In genomic region chr11:96098511-96099241, GRCh38 we compare ENCODE assay signal across 11 cellular contexts.
DNase-seq lines count a peak whose midpoint lies in the region; FAIRE-seq lines count a peak whose summit lies in the region.
"Had no signal": no experiment of that assay in that cellular context is flagged by ENCODE, and none has a peak within 500 bp of the region (broad histone marks: within the 10 kb centered on the region; RNA-seq: fewer than 3 reads in every experiment).

No MANE protein-coding gene starts in this region.

- peak overlapping the region; percentile 17 for H3K27ac Mint-ChIP-seq in activated naive CD4-positive, alpha-beta T cell treated with anti-CD3 and anti-CD28 coated beads, Interleukin-2, amount 50 U/mL, for 24 hours
- no peak overlapping the region for H3K27ac Mint-ChIP-seq in activated CD4-positive, alpha-beta T cell treated with anti-CD3 and anti-CD28 coated beads, Interleukin-2, amount 10 ng/mL, durations not matched to agents 24 days and 14 days

- intact Hi-C loops in activated CD4-positive, alpha-beta T cell treated with anti-CD3 and anti-CD28 coated beads, Interleukin-2, amount 10 ng/mL, durations not matched to agents 24 days and 14 days (cut with micrococcal nuclease): no loop called here

- no peak overlapping the region for H3K4me3 ChIP-seq in mucosa of rectum (ENCODE audit: low read length in 2 of 2)
- H3K4me3 ChIP-seq: right lobe of liver had no signal

- no peaks in the 10 kb centered on the region for H3K36me3 ChIP-seq in mucosa of rectum (ENCODE audit: control insufficient read depth in 2 of 2, insufficient read depth in 2 of 2, low read length in 2 of 2)
- H3K36me3 ChIP-seq: right lobe of liver had no signal

- H3K9me3 ChIP-seq in mucosa of rectum (ENCODE audit: control insufficient read depth in 2 of 2, low read length in 2 of 2): no peaks in the 10 kb centered on the region
- H3K9me3 ChIP-seq: right lobe of liver had no signal

- DNase-seq in activated naive CD4-positive, alpha-beta T cell treated with anti-CD3 and anti-CD28 coated beads, Interleukin-2, amount 50 U/mL, for 16 hours: no peak
- DNase-seq in epithelial cell of prostate (ENCODE audit: low read depth, low spot score) (no peak), urothelium cell line (ENCODE audit: low spot score) (peak; percentile 52), NCI-H146 treated with DMSO at 0.1 percent for 48 hours (lab: John Stamatoyannopoulos, UW; ENCODE audit: unreplicated experiment) (no peak), DMS153 treated with DMSO at 0.1 percent for 48 hours (lab: John Stamatoyannopoulos, UW; ENCODE audit: unreplicated experiment) (no peak)
- DNase-seq in activated CD4-positive, alpha-beta T cell treated with anti-CD3 and anti-CD28 coated beads, Interleukin-2, amount 10 ng/mL, durations not matched to agents 24 days and 14 days: no peak
- DNase-seq: erythroblast, Karpas-422, right lobe of liver had no signal

- H3K9me3 Mint-ChIP-seq in activated naive CD4-positive, alpha-beta T cell treated with anti-CD3 and anti-CD28 coated beads, Interleukin-2, amount 50 U/mL, for 24 hours: no peaks in the 10 kb centered on the region
- peaks cover 6% of the 10 kb centered on the region for H3K9me3 Mint-ChIP-seq in activated CD4-positive, alpha-beta T cell treated with anti-CD3 and anti-CD28 coated beads, Interleukin-2, amount 10 ng/mL, durations not matched to agents 24 days and 14 days

- H3K27me3 Mint-ChIP-seq in activated naive CD4-positive, alpha-beta T cell treated with anti-CD3 and anti-CD28 coated beads, Interleukin-2, amount 50 U/mL, for 24 hours: no peaks in the 10 kb centered on the region
- no peaks in the 10 kb centered on the region for H3K27me3 Mint-ChIP-seq in activated CD4-positive, alpha-beta T cell treated with anti-CD3 and anti-CD28 coated beads, Interleukin-2, amount 10 ng/mL, durations not matched to agents 24 days and 14 days

- H3K4me1 Mint-ChIP-seq in activated naive CD4-positive, alpha-beta T cell treated with anti-CD3 and anti-CD28 coated beads, Interleukin-2, amount 50 U/mL, for 24 hours: peaks cover 74% of the 10 kb centered on the region
- H3K4me1 Mint-ChIP-seq in activated CD4-positive, alpha-beta T cell treated with anti-CD3 and anti-CD28 coated beads, Interleukin-2, amount 10 ng/mL, durations not matched to agents 24 days and 14 days: peaks cover 17% of the 10 kb centered on the region

- no peak overlapping the region for H3K9ac ChIP-seq in mucosa of rectum (ENCODE audit: low read depth in 1 of 2, low read length in 2 of 2)

- peaks cover 8% of the 10 kb centered on the region for H3K36me3 Mint-ChIP-seq in activated naive CD4-positive, alpha-beta T cell treated with anti-CD3 and anti-CD28 coated beads, Interleukin-2, amount 50 U/mL, for 24 hours
- peaks cover 7% of the 10 kb centered on the region for H3K36me3 Mint-ChIP-seq in activated CD4-positive, alpha-beta T cell treated with anti-CD3 and anti-CD28 coated beads, Interleukin-2, amount 10 ng/mL, durations not matched to agents 24 days and 14 days (ENCODE audit: low read depth)

- H3K4me3 Mint-ChIP-seq in activated naive CD4-positive, alpha-beta T cell treated with anti-CD3 and anti-CD28 coated beads, Interleukin-2, amount 50 U/mL, for 24 hours: no peak overlapping the region
- no peak overlapping the region for H3K4me3 Mint-ChIP-seq in activated CD4-positive, alpha-beta T cell treated with anti-CD3 and anti-CD28 coated beads, Interleukin-2, amount 10 ng/mL, durations not matched to agents 24 days and 14 days

- no peak for FAIRE-seq in urothelium cell line (lab: Jason Lieb, UNC)

- peaks cover 18 to 34% of the 10 kb centered on the region in 2 donors for H3K4me1 ChIP-seq in mucosa of rectum (ENCODE audit: control insufficient read depth in 2 of 2, insufficient read depth in 2 of 2, low read length in 2 of 2)

- no peaks in the 10 kb centered on the region for H3K27me3 ChIP-seq in mucosa of rectum (ENCODE audit: control insufficient read depth in 2 of 2, insufficient read depth in 2 of 2, low read length in 2 of 2)
- H3K27me3 ChIP-seq: right lobe of liver had no signal

- H3K27ac ChIP-seq in epithelial cell of prostate (peak overlapping the region; percentile 48), mucosa of rectum (ENCODE audit: low read depth in 2 of 2, low read length in 2 of 2) (peak overlapping the region; percentile 52 to 54)
- H3K27ac ChIP-seq: right lobe of liver had no signal
